ENCODE assay signal across 2 cellular contexts in genomic region chr22:20428496-20429253, GRCh38.
TF ChIP-seq lines count a peak whose summit lies in the region.

No MANE protein-coding gene starts in this region.

TF ChIP-seq in HCT116, 20 proteins besides CTCF, POLR2A, EP300 and RAD21:
- TF ChIP-seq MAX (IDR thresholded peaks at IDR 0.05) (no peak), EZH2 (IDR thresholded peaks at IDR 0.05) (no peak), SP1 (IDR thresholded peaks at IDR 0.05; ENCODE audit: low read depth) (no peak), FOSL1 (IDR thresholded peaks at IDR 0.05; ENCODE audit: low read depth) (no peak), ELF1 (IDR thresholded peaks at IDR 0.05; ENCODE audit: borderline replicate concordance, low read depth) (no peak), EZH2phosphoT487 (IDR thresholded peaks at IDR 0.05; ENCODE audit: borderline replicate concordance) (no peak), JUND (IDR thresholded peaks at IDR 0.05) (no peak), POLR2AphosphoS5 (IDR thresholded peaks at IDR 0.05; ENCODE audit: low read depth, low read length) (no peak), EGR1 (IDR thresholded peaks at IDR 0.05; ENCODE audit: low read depth) (no peak; the same call in 1 of the 2 replicates), ZBTB33 (IDR thresholded peaks at IDR 0.05; ENCODE audit: extremely low read depth, insufficient replicate concordance, low read length) (no peak), SIN3A (IDR thresholded peaks at IDR 0.05; ENCODE audit: low read depth) (no peak), YY1 (IDR thresholded peaks at IDR 0.05; ENCODE audit: extremely low read depth, insufficient replicate concordance, low read depth, low read length) (no peak), CEBPB (IDR thresholded peaks at IDR 0.05; ENCODE audit: low read depth) (no peak), ZNF274 (IDR thresholded peaks at IDR 0.05; ENCODE audit: low read depth, low read length) (no peak), TCF7L2 (IDR thresholded peaks at IDR 0.05; ENCODE audit: borderline replicate concordance, extremely low read depth, insufficient read depth, insufficient read length) (no peak), CBX3 (IDR thresholded peaks at IDR 0.05; ENCODE audit: low read depth) (no peak), ZFX (IDR thresholded peaks at IDR 0.05) (no peak), ATF3 (IDR thresholded peaks at IDR 0.05) (no peak), SRF (IDR thresholded peaks at IDR 0.05; ENCODE audit: low read depth) (no peak), REST (IDR thresholded peaks at IDR 0.05; ENCODE audit: low read depth) (no peak)

TF ChIP-seq in K562, 482 proteins besides CTCF, POLR2A, EP300 and RAD21 (continues in another document):
- TF ChIP-seq GTF2A2 (tag; IDR thresholded peaks at IDR 0.05) (no peak), KAT8 (IDR thresholded peaks at IDR 0.05; ENCODE audit: low read depth) (no peak), PTBP1 (IDR thresholded peaks at IDR 0.05; ENCODE audit: low read depth, low read length) (no peak), ATF6 (CRISPR knock-in tag; IDR thresholded peaks at IDR 0.05) (no peak), BMI1 (IDR thresholded peaks at IDR 0.05; ENCODE audit: low read length) (no peak), CEBPG (CRISPR knock-in tag; IDR thresholded peaks at IDR 0.05) (peak; percentile 45; the same call in 1 of the 2 replicates), CEBPG (tag; conservative IDR thresholded peaks at IDR 0.05 in 1 of 2, IDR thresholded peaks at IDR 0.05 in 1 of 2) (no peak), TEAD4 (IDR thresholded peaks at IDR 0.05; ENCODE audit: low read length) (no peak), TEAD4 (CRISPR knock-in tag; IDR thresholded peaks at IDR 0.05; ENCODE audit: borderline replicate concordance) (0 out of 2 replicates have a peak, but pooled peaks have one; percentile 81), MAFG (tag; conservative IDR thresholded peaks at IDR 0.05) (no peak), HDGF (IDR thresholded peaks at IDR 0.05) (0 out of 2 replicates have a peak, but pooled peaks have one; percentile 41), USF2 (CRISPR knock-in tag; IDR thresholded peaks at IDR 0.05) (peak; percentile 6; the same call in 1 of the 2 replicates), ZFX (CRISPR knock-in tag; IDR thresholded peaks at IDR 0.05) (no peak), EZH2 (IDR thresholded peaks at IDR 0.05; ENCODE audit: borderline replicate concordance, low read depth, low read length) (peak; percentile 98), NR2F6 (CRISPR knock-in tag; IDR thresholded peaks at IDR 0.05) (peak; percentile 88), GABPB1 (CRISPR knock-in tag; IDR thresholded peaks at IDR 0.05) (no peak), HEY1 (CRISPR knock-in tag; IDR thresholded peaks at IDR 0.05; ENCODE audit: borderline replicate concordance) (no peak), THRB (CRISPR knock-in tag; conservative IDR thresholded peaks at IDR 0.05) (peak; percentile 93), XRCC5 (IDR thresholded peaks at IDR 0.05; ENCODE audit: low read depth, low read length) (no peak), BHLHE40 (IDR thresholded peaks at IDR 0.05; ENCODE audit: low read length) (no peak), NFRKB (IDR thresholded peaks at IDR 0.05; ENCODE audit: low read depth) (no peak), WHSC1 (IDR thresholded peaks at IDR 0.05; ENCODE audit: low read length) (no peak), ELF4 (CRISPR knock-in tag; IDR thresholded peaks at IDR 0.05) (peak; percentile 86), MLLT1 (IDR thresholded peaks at IDR 0.05) (0 out of 4 replicates have a peak, but pooled peaks of 1 of the 2 experiments have one; percentile 50), SMARCB1 (IDR thresholded peaks at IDR 0.05; ENCODE audit: insufficient read length, low read depth) (no peak), NKRF (IDR thresholded peaks at IDR 0.05; ENCODE audit: borderline replicate concordance) (peak; percentile 33), CTCFL (IDR thresholded peaks at IDR 0.05; ENCODE audit: borderline replicate concordance, insufficient read depth, low read depth, low read length, poor library complexity, severe bottlenecking) (peak; percentile 0), ZNF277 (CRISPR knock-in tag; IDR thresholded peaks at IDR 0.05; ENCODE audit: borderline replicate concordance) (0 out of 2 replicates have a peak, but pooled peaks have one; percentile 32), HOMEZ (CRISPR knock-in tag; IDR thresholded peaks at IDR 0.05) (peak; percentile 84; the same call in 1 of the 2 replicates), TAF7 (tag; IDR thresholded peaks at IDR 0.05) (0 out of 2 replicates have a peak, but pooled peaks have one; percentile 42), ZNF586 (CRISPR knock-in tag; conservative IDR thresholded peaks at IDR 0.05) (no peak), DMBX1 (CRISPR knock-in tag; IDR thresholded peaks at IDR 0.05; ENCODE audit: borderline replicate concordance) (0 out of 2 replicates have a peak, but pooled peaks have one; percentile 24), TEAD1 (CRISPR knock-in tag; IDR thresholded peaks at IDR 0.05) (peak in 1 of 2 experiments; percentile 31; a peak in 1 of 4 replicates), NELFE (IDR thresholded peaks at IDR 0.05; ENCODE audit: insufficient read depth, insufficient read length) (no peak), ZBED1 (IDR thresholded peaks at IDR 0.05) (no peak), SRF (CRISPR knock-in tag; IDR thresholded peaks at IDR 0.05) (peak in 1 of 2 experiments; percentile 61; a peak in 1 of 4 replicates), ZNF384 (IDR thresholded peaks at IDR 0.05; ENCODE audit: low read depth, low read length) (peak; percentile 27; the same call in 1 of the 2 replicates), NR3C1 (CRISPR knock-in tag; IDR thresholded peaks at IDR 0.05) (0 out of 2 replicates have a peak, but pooled peaks have one; percentile 42)
